ENCODE assay signal across 9 cellular contexts in the genomic region with DNA sequence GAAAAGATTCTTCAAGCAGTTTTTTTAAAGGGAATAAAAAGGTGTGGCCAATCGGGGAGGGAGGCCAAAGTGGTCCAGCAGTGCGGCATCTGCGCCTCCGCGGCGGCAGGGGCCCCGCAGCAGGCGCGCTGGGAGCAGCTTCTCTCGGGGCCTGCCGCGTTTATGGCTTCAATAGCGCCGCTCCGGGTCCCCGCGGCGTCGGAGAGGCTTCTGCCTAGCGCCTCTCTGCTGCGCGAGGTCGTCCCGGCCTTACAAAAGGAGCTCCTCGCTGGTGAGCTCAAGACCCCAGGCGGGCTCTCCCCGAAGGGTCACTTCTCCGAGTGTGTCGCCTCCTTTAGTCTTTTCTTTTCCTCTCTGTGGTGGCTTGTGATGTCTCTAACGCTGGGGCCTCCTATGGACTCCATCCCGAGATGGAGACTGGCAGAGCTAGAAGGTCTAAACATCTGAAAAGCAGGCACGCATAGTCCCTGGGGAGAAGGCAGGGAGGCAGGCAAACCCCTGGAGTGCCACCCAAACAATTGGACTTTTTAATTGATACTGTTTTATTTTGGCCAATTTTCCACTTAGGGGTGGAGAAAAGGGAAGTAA.
DNase-seq lines count a peak whose midpoint lies in the region; ATAC-seq and TF ChIP-seq lines count a peak whose summit lies in the region.
"Had no signal": no experiment of that assay in that cellular context is flagged by ENCODE, and none has a peak within 500 bp of the region (broad histone marks: within the 10 kb centered on the region; RNA-seq: fewer than 3 reads in every experiment).

No MANE protein-coding gene starts in this region.

- H3K27ac Mint-ChIP-seq in mesothelial cell of epicardium = no peak overlapping the region
- no peak overlapping the region for H3K27ac Mint-ChIP-seq in immature natural killer cell
- H3K27ac Mint-ChIP-seq: natural killer cell had no signal

- H3K27me3 Mint-ChIP-seq in mesothelial cell of epicardium (ENCODE audit: low read depth) (peaks cover 7% of the 10 kb centered on the region), immature natural killer cell (ENCODE audit: low read depth in 3 of 3) (peaks cover 3 to 6% (median 4%) of the 10 kb centered on the region in 3 donors)

- ATAC-seq in GM19351 (IDR thresholded peaks at IDR 0.05; ENCODE audit: unreplicated experiment) (no peak), GM18870 (IDR thresholded peaks at IDR 0.05; ENCODE audit: unreplicated experiment) (no peak)

- peaks cover 17% of the 10 kb centered on the region for H3K4me1 Mint-ChIP-seq in mesothelial cell of epicardium
- peaks cover 0 to 1% of the 10 kb centered on the region in 2 donors for H3K4me1 Mint-ChIP-seq in immature natural killer cell

- TF ChIP-seq CTCF in coronary artery (IDR thresholded peaks at IDR 0.05) (no peak), mesothelial cell of epicardium (IDR thresholded peaks at IDR 0.05; ENCODE audit: unreplicated experiment) (no peak)

- H3K36me3 Mint-ChIP-seq in mesothelial cell of epicardium (no peaks in the 10 kb centered on the region), immature natural killer cell (no peaks in the 10 kb centered on the region)
- H3K36me3 Mint-ChIP-seq: natural killer cell had no signal

- DNase-seq in stimulated activated CD4-positive, alpha-beta T cell treated with anti-CD3 and anti-CD28 coated beads, Interleukin-15, amount 100 ng/mL, for 24 hours = peak; percentile 30
- DNase-seq in stimulated activated CD4-positive, alpha-beta T cell treated with anti-CD3 and anti-CD28 coated beads, Interleukin-4, amount 100 ng/mL, for 4 hours = no peak
- peak; percentile 62 for DNase-seq in coronary artery (ENCODE audit: low spot score)
- DNase-seq in mesothelial cell of epicardium (ENCODE audit: low spot score in 2 of 2, unreplicated experiment in 2 of 2) = peak; percentile 36 to 50
- DNase-seq in immature natural killer cell = no peak
- no peak for DNase-seq in activated effector memory CD4-positive, alpha-beta T cell treated with anti-CD3 and anti-CD28 coated beads, Interleukin-2, amount 50 U/mL, for 16 hours
- DNase-seq: natural killer cell had no signal

- H3K4me3 Mint-ChIP-seq in mesothelial cell of epicardium (peak overlapping the region; percentile 20), immature natural killer cell (no peak overlapping the region)
- H3K4me3 Mint-ChIP-seq: natural killer cell had no signal

- peak overlapping the region; percentile 55 for H3K4me3 ChIP-seq in coronary artery

- H3K9me3 Mint-ChIP-seq in mesothelial cell of epicardium = peaks cover 10% of the 10 kb centered on the region
- H3K9me3 Mint-ChIP-seq in immature natural killer cell = no peaks in the 10 kb centered on the region
- H3K9me3 Mint-ChIP-seq: natural killer cell had no signal

- H3K27ac ChIP-seq in coronary artery = no peak overlapping the region

Comparison
In these comparisons a context has a peak if more than half of its experiments do, and no peak if none do; other contexts are left out.
1. DNase-seq: peak in stimulated activated CD4-positive, alpha-beta T cell treated with anti-CD3 and anti-CD28 coated beads, Interleukin-15, amount 100 ng/mL, for 24 hours (single experiment), coronary artery (single experiment) and mesothelial cell of epicardium (2 of 2); none in stimulated activated CD4-positive, alpha-beta T cell treated with anti-CD3 and anti-CD28 coated beads, Interleukin-4, amount 100 ng/mL, for 4 hours (0 of 2), immature natural killer cell (0 of 3) and activated effector memory CD4-positive, alpha-beta T cell treated with anti-CD3 and anti-CD28 coated beads, Interleukin-2, amount 50 U/mL, for 16 hours (single experiment).